In the genomic region with DNA sequence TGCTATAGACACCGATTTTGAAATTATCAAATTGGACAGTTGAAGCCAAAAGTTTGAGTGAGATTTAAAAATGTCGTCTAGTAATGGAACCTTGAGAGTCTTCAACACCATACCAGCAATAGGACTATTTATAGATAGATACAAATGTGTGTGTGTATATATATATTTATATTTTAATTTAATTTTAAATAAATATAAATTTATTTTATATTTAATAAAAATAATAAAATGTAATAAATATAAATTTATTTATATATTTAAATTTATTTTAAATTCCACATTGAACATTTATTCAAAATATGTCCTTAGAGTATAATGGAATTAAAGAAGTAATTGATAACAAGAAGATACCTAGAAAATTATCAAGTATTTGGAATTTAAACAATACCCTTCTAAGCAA, we compare ENCODE assay signal across 25 cellular contexts.
"Had no signal": no experiment of that assay in that cellular context is flagged by ENCODE, and none has a peak within 500 bp of the region (broad histone marks: within the 10 kb centered on the region; RNA-seq: fewer than 3 reads in every experiment).

No MANE protein-coding gene starts in this region.

- H3K27ac ChIP-seq: ascending aorta, breast epithelium, cardiac muscle cell, coronary artery, dorsolateral prefrontal cortex, esophagus squamous epithelium, VCaP had no signal

- H3K4me1 ChIP-seq: ascending aorta, breast epithelium, esophagus squamous epithelium had no signal

- H3K4me3 ChIP-seq: ascending aorta, breast epithelium, cardiac muscle cell, coronary artery, dorsolateral prefrontal cortex, esophagus squamous epithelium had no signal

- H3K36me3 ChIP-seq: ascending aorta, breast epithelium, cardiac muscle cell, esophagus squamous epithelium had no signal

- DNase-seq: activated B cell treated with CpG ODN at 0.5 μM for 24 hours; activated CD4-positive, alpha-beta T cell treated with anti-CD3 and anti-CD28 coated beads for 48 hours; activated CD4-positive, alpha-beta T cell treated with anti-CD3 and anti-CD28 coated beads, Interleukin-2, amount 50 U/mL, for 1 hour; activated CD4-positive, alpha-beta T cell treated with anti-CD3 and anti-CD28 coated beads, Interleukin-2, amount 50 U/mL, for 48 hours; activated CD8-positive, alpha-beta memory T cell treated with anti-CD3 and anti-CD28 coated beads for 24 hours; activated CD8-positive, alpha-beta T cell treated with anti-CD3 and anti-CD28 coated beads for 36 hours; activated effector memory CD4-positive, alpha-beta T cell treated with Interleukin-2 at 50 U/mL for 16 hours; activated gamma-delta T cell treated with Interleukin-2 at 50 U/mL for 16 hours; activated naive CD4-positive, alpha-beta T cell treated with anti-CD3 and anti-CD28 coated beads for 36 hours; activated naive CD8-positive, alpha-beta T cell treated with anti-CD3 and anti-CD28 coated beads, Interleukin-2, amount 10 ng/mL, durations not matched to agents 7 days and 5 days; activated T-cell treated with anti-CD3 and anti-CD28 coated beads, Interleukin-2, amount 50 U/mL, for 4 hours; central memory CD4-positive, alpha-beta T cell; cerebellar nuclear complex; dorsolateral prefrontal cortex; effector memory CD4-positive, alpha-beta T cell; endodermal cell; esophagus squamous epithelium; foreskin melanocyte; head of caudate nucleus; T-helper 2 cell had no signal

- H3K9me3 ChIP-seq: ascending aorta, breast epithelium, esophagus squamous epithelium had no signal
